Comparison of ENCODE assay signal across 8 cellular contexts in genomic region chr15:45378149-45378912, GRCh38. TPM values are rescaled to one million over a fixed set of nuclear protein-coding genes. Genes with fewer than 3 reads are reported as not detected.
DNase-seq lines count a peak whose midpoint lies in the region; ATAC-seq and TF ChIP-seq lines count a peak whose summit lies in the region.

Gene GATM, minus strand, starts transcription at chr15:45378544. Its CDS starts 91 bp downstream, at chr15:45378453.

- H3K27ac ChIP-seq in AG04450 (ENCODE audit: low read depth, low read length), result no peak within 1 kb of the TSS

- intact Hi-C loops in mucosa of descending colon (cut with DNase I, micrococcal nuclease), result no loop called here

- H3K27me3 Mint-ChIP-seq in stimulated activated naive B cell treated with anti-CD40 and anti-IgM and Interleukin-4, amounts not matched to agents 10 μg/mL and 1 μg/mL and 100 μg/mL, for 72 hours, result peaks cover 33 to 37% of the 10 kb centered on the region in 2 donors

- peak within 1 kb of the TSS; percentile 52 for H3K4me3 ChIP-seq in AG04450 (ENCODE audit: low read depth, low read length)
- H3K4me3 ChIP-seq in mucosa of descending colon, result peak within 1 kb of the TSS; percentile 25

- no peak for TF ChIP-seq POLR2A in erythroblast (IDR thresholded peaks at IDR 0.05; ENCODE audit: low read length)

- H3K4me1 Mint-ChIP-seq in stimulated activated naive B cell treated with anti-CD40 and anti-IgM and Interleukin-4, amounts not matched to agents 10 μg/mL and 1 μg/mL and 100 μg/mL, for 72 hours, result peaks cover 6 to 21% of the 10 kb centered on the region in 2 donors

- ATAC-seq in GM18508 (IDR thresholded peaks at IDR 0.05; ENCODE audit: insufficient read depth, unreplicated experiment) (peak; percentile 62), HG02938 (IDR thresholded peaks at IDR 0.05; ENCODE audit: unreplicated experiment) (peak; percentile 87), mucosa of descending colon (peak; percentile 93)
- peak; percentile 83 to 86 for ATAC-seq in stimulated activated naive B cell treated with anti-CD40 and anti-IgM and Interleukin-4, amounts not matched to agents 10 μg/mL and 1 μg/mL and 100 μg/mL, for 72 hours (replicated peaks)

- H3K9me3 Mint-ChIP-seq in stimulated activated naive B cell treated with anti-CD40 and anti-IgM and Interleukin-4, amounts not matched to agents 10 μg/mL and 1 μg/mL and 100 μg/mL, for 72 hours, result no peaks in the 10 kb centered on the region

- CTCF ChIA-PET in AG04450 (lab: Charles Lee), result interaction anchor here (0.6 to 2.5 kb wide), 2 partner anchors 8 to 21 kb away, joined by 3 to 8 read pairs; no protein-coding TSS in a partner anchor

- H3K27ac Mint-ChIP-seq in stimulated activated naive B cell treated with anti-CD40 and anti-IgM and Interleukin-4, amounts not matched to agents 10 μg/mL and 1 μg/mL and 100 μg/mL, for 72 hours, result peak within 1 kb of the TSS; percentile 84

- POLR2A ChIA-PET in AG04450 (lab: Yijun Ruan, JAX), result no interaction called here

- no peaks in the 10 kb centered on the region for H3K36me3 ChIP-seq in mucosa of descending colon (ENCODE audit: low read depth)

- peak; percentile 61 for TF ChIP-seq CTCF in AG04450 (IDR thresholded peaks at IDR 0.05; ENCODE audit: low read depth, low read length)
- no peak for TF ChIP-seq CTCF in mucosa of descending colon (IDR thresholded peaks at IDR 0.05)

- peaks cover 62% of the 10 kb centered on the region for H3K27me3 ChIP-seq in AG04450 (ENCODE audit: control insufficient read depth, insufficient read depth, low read length)

- peak within 1 kb of the TSS; percentile 75 to 89 for H3K4me3 Mint-ChIP-seq in stimulated activated naive B cell treated with anti-CD40 and anti-IgM and Interleukin-4, amounts not matched to agents 10 μg/mL and 1 μg/mL and 100 μg/mL, for 72 hours

- peaks cover 10 to 12% of the 10 kb centered on the region in 2 donors for H3K36me3 Mint-ChIP-seq in stimulated activated naive B cell treated with anti-CD40 and anti-IgM and Interleukin-4, amounts not matched to agents 10 μg/mL and 1 μg/mL and 100 μg/mL, for 72 hours

- peaks cover 12% of the 10 kb centered on the region for H3K4me1 ChIP-seq in mucosa of descending colon (ENCODE audit: low read depth)

- no peaks in the 10 kb centered on the region for H3K9me3 ChIP-seq in AG04450 (ENCODE audit: control insufficient read depth, insufficient read depth, low read length)
- no peaks in the 10 kb centered on the region for H3K9me3 ChIP-seq in mucosa of descending colon

- DNase-seq in AG04450 (ENCODE audit: low read depth, low spot score) (peak; percentile 53), NCI-H2227 (lab: John Stamatoyannopoulos, UW; ENCODE audit: unreplicated experiment) (peak; percentile 83), erythroblast (lab: John Stamatoyannopoulos, UW) (peak; percentile 46 to 48), mucosa of descending colon (peak; percentile 75 to 81 (median 80))
- peak; percentile 63 for DNase-seq in activated CD8-positive, alpha-beta memory T cell treated with anti-CD3 and anti-CD28 coated beads, Interleukin-2, amount 50 U/mL, for 4 hours
- peak; percentile 52 for DNase-seq in stimulated activated naive B cell treated with anti-CD40 and anti-IgM and Interleukin-4, amounts not matched to agents 10 μg/mL and 1 μg/mL and 100 μg/mL, for 72 hours

RNA-seq across cellular contexts. Expression of gene GATM, which starts in this region (rescaled TPM):
- polyA plus RNA-seq in AG04450 (2011; rRNA removed), result 0.07 and 0.10 TPM in 2 replicates
- polyA minus RNA-seq in AG04450 (2011; rRNA and poly(A)+ RNA removed), result 0.52 and 0.55 TPM in 2 replicates
- 10 to 100 TPM in 1 of 3 donors, 1 to 10 TPM in 2; 7.7 to 21.2 (median 8.9) TPM for total RNA-seq in mucosa of descending colon

Comparison
In these comparisons a context has a peak if more than half of its experiments do, and no peak if none do; other contexts are left out.
1. Peak in DNase-seq and H3K4me3 ChIP-seq in AG04450; RNA of the gene not detected or under 1 TPM.